Comparison of ENCODE assay signal across 26 cellular contexts in the genomic region with DNA sequence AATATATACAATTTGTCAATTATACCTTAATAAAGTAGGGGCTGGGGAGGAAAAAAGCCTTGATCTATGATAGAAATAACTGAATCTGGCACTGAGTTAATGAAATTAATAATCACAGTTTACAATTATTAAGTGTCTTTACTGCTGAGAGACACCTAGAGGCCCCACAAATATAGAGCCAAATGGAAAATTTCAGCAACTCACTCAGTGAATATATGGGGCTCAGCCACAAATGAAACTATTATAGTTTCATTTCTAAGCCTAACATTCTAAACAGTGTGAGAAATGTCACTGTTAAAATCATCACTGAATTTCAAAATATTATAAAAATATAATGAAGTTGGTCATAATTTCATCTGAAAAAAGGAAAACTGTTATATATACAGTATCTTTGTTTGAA.
"Had no signal": no experiment of that assay in that cellular context is flagged by ENCODE, and none has a peak within 500 bp of the region (broad histone marks: within the 10 kb centered on the region; RNA-seq: fewer than 3 reads in every experiment).

No MANE protein-coding gene starts in this region.

- H3K4me3 ChIP-seq: gastrocnemius medialis, sigmoid colon, smooth muscle cell, testis, vagina had no signal

- H3K27ac Mint-ChIP-seq: activated naive CD8-positive, alpha-beta T cell treated with anti-CD3 and anti-CD28 coated beads for 36 hours; mesothelial cell of epicardium; natural killer cell; progenitor cell of endocrine pancreas had no signal

- ATAC-seq: esophagus mucosa, gastrocnemius medialis, left ventricle myocardium superior, natural killer cell had no signal

- H3K9me3 Mint-ChIP-seq: activated naive CD8-positive, alpha-beta T cell treated with anti-CD3 and anti-CD28 coated beads for 36 hours; central memory CD8-positive, alpha-beta T cell; mesothelial cell of epicardium; natural killer cell had no signal

- H3K9me3 ChIP-seq: gastrocnemius medialis, sigmoid colon, testis, vagina had no signal

- H3K4me1 Mint-ChIP-seq: activated naive CD8-positive, alpha-beta T cell treated with anti-CD3 and anti-CD28 coated beads for 36 hours; central memory CD8-positive, alpha-beta T cell; mesothelial cell of epicardium; natural killer cell had no signal

- DNase-seq: activated CD4-positive, alpha-beta T cell treated with anti-CD3 and anti-CD28 coated beads for 4 hours; activated CD4-positive, alpha-beta T cell treated with anti-CD3 and anti-CD28 coated beads, Interleukin-2, amount 50 U/mL, for 48 hours; activated CD4-positive, CD25-positive, alpha-beta regulatory T cell; activated CD8-positive, alpha-beta memory T cell treated with anti-CD3 and anti-CD28 coated beads, Interleukin-2, amount 50 U/mL, for 48 hours; activated naive CD4-positive, alpha-beta T cell treated with Interleukin-2 at 50 U/mL for 16 hours; activated naive CD8-positive, alpha-beta T cell treated with anti-CD3 and anti-CD28 coated beads for 36 hours; activated T-cell treated with anti-CD3 and anti-CD28 coated beads, Interleukin-2, amount 50 U/mL, for 48 hours; effector memory CD4-positive, alpha-beta T cell; gastrocnemius medialis; hippocampal formation; left ventricle myocardium superior; mammary epithelial cell; natural killer cell; retina; sigmoid colon; stimulated activated CD4-positive, alpha-beta T cell treated with anti-CD3 and anti-CD28 coated beads, Interleukin-15, amount 100 ng/mL, for 24 hours; stimulated activated CD8-positive, alpha-beta memory T cell treated with anti-CD3 and anti-CD28 coated beads, Interleukin-4, amount 100 ng/mL, for 48 hours; stimulated activated naive CD4-positive, alpha-beta T cell; testis; trophoblast cell had no signal

- H3K36me3 Mint-ChIP-seq: activated naive CD8-positive, alpha-beta T cell treated with anti-CD3 and anti-CD28 coated beads for 36 hours; natural killer cell had no signal

- H3K4me1 ChIP-seq: sigmoid colon, testis, vagina had no signal

- H3K4me2 ChIP-seq: smooth muscle cell had no signal

- H3K27me3 Mint-ChIP-seq: activated naive CD8-positive, alpha-beta T cell treated with anti-CD3 and anti-CD28 coated beads for 36 hours; central memory CD8-positive, alpha-beta T cell; progenitor cell of endocrine pancreas had no signal

- H3K27ac ChIP-seq: gastrocnemius medialis, sigmoid colon, testis, vagina had no signal

- H3K27me3 ChIP-seq: gastrocnemius medialis, sigmoid colon, testis, vagina had no signal

- H3K4me3 Mint-ChIP-seq: activated naive CD8-positive, alpha-beta T cell treated with anti-CD3 and anti-CD28 coated beads for 36 hours; central memory CD8-positive, alpha-beta T cell; mesothelial cell of epicardium; natural killer cell had no signal
